26 cellular contexts compared by ENCODE assay signal in genomic region chr1:200274121-200274520, GRCh38.
"Had no signal": no experiment of that assay in that cellular context is flagged by ENCODE, and none has a peak within 500 bp of the region (broad histone marks: within the 10 kb centered on the region; RNA-seq: fewer than 3 reads in every experiment).

No MANE protein-coding gene starts in this region.

- H3K27me3 Mint-ChIP-seq: dendritic cell treated with granulocyte-macrophage colony-stimulating factor and Interleukin-4, amounts not matched to agents 40 ng/mL and 50 ng/mL, for 4 days had no signal

- H3K27ac ChIP-seq: colonic mucosa, epithelial cell of prostate, esophagus squamous epithelium, gastroesophageal sphincter, heart right ventricle had no signal

- H3K4me1 ChIP-seq: colonic mucosa, esophagus squamous epithelium, gastroesophageal sphincter had no signal

- DNase-seq: cerebellar nuclear complex; colonic mucosa; cortex of kidney; effector CD8-positive, alpha-beta T cell; effector memory CD8-positive, alpha-beta T cell; endodermal cell; esophagus squamous epithelium; foreskin fibroblast; foreskin melanocyte; heart right ventricle; hippocampal formation; kidney; kidney glomerular epithelial cell; left colon; left ventricle myocardium superior; mammary epithelial cell; mucosa of descending colon; naive B cell had no signal

- H3K9me3 Mint-ChIP-seq: dendritic cell treated with granulocyte-macrophage colony-stimulating factor and Interleukin-4, amounts not matched to agents 40 ng/mL and 50 ng/mL, for 4 days; effector memory CD8-positive, alpha-beta T cell; endodermal cell; memory B cell; mesothelial cell of epicardium; naive B cell had no signal

- ATAC-seq: effector memory CD8-positive, alpha-beta T cell; esophagus mucosa; gastroesophageal sphincter; heart right ventricle; left colon; left lobe of liver; left ventricle myocardium superior; mucosa of descending colon had no signal

- H3K36me3 ChIP-seq: colonic mucosa, esophagus squamous epithelium, gastroesophageal sphincter, heart right ventricle had no signal

- H3K27me3 ChIP-seq: colonic mucosa, gastroesophageal sphincter, heart right ventricle had no signal

- H3K27ac Mint-ChIP-seq: dendritic cell treated with granulocyte-macrophage colony-stimulating factor and Interleukin-4, amounts not matched to agents 40 ng/mL and 50 ng/mL, for 4 days; effector memory CD8-positive, alpha-beta T cell; endodermal cell; mesothelial cell of epicardium had no signal

- H3K4me3 ChIP-seq: colonic mucosa, esophagus squamous epithelium, gastroesophageal sphincter, heart right ventricle, lung, mucosa of descending colon had no signal

- H3K4me3 Mint-ChIP-seq: dendritic cell treated with granulocyte-macrophage colony-stimulating factor and Interleukin-4, amounts not matched to agents 40 ng/mL and 50 ng/mL, for 4 days; effector memory CD8-positive, alpha-beta T cell; endodermal cell; memory B cell; mesothelial cell of epicardium; naive B cell had no signal

- H3K36me3 Mint-ChIP-seq: memory B cell, mesothelial cell of epicardium, naive B cell had no signal

- H3K9me3 ChIP-seq: colonic mucosa, esophagus squamous epithelium, gastroesophageal sphincter, heart right ventricle, mucosa of descending colon had no signal
